8 cellular contexts compared by ENCODE assay signal in genomic region chr15:56428821-56429458, GRCh38. TPM values are rescaled to one million over a fixed set of nuclear protein-coding genes. Genes with fewer than 3 reads are reported as not detected.
DNase-seq lines count a peak whose midpoint lies in the region; ATAC-seq, FAIRE-seq and TF ChIP-seq lines count a peak whose summit lies in the region.

No MANE protein-coding gene starts in this region.

- H3K4me3 ChIP-seq in HCT116 (replicated peaks in 1 of 2; ENCODE audit: low read depth in 1 of 2, low read length in 2 of 2) = no peak overlapping the region

- FAIRE-seq in D721Med (lab: Jason Lieb, UNC) = peak; percentile 91

- POLR2A ChIA-PET in HCT116 (lab: Charles Lee) = no interaction called here

- CTCF ChIA-PET in HCT116 (lab: Charles Lee) = interaction anchor here (0.9 to 4.2 kb wide), 4 partner anchors 134 to 183 kb away, joined by 3 to 54 read pairs (median 4); no protein-coding TSS in a partner anchor

- RAD21 ChIA-PET in HCT116 (lab: Charles Lee; ENCODE audit: low non-redundant PET in 1 of 2, low total read pairs in 2 of 2, uncharacterized antibody in 2 of 2, unreplicated experiment in 2 of 2) = no interaction called here

- DNase-seq in D721Med (ENCODE audit: insufficient read length, low spot score) (no peak), HCT116 (ENCODE audit: low read depth, low spot score) (peak; percentile 10), NCI-H446 (lab: John Stamatoyannopoulos, UW) (peak; percentile 3 to 16), dedifferentiated amniotic fluid mesenchymal stem cell (ENCODE audit: extremely low spot score) (peak; percentile 55), anterior cingulate cortex (lab: John Stamatoyannopoulos, UW) (no peak)
- no peak for DNase-seq in effector memory CD8-positive, alpha-beta T cell

- no peak overlapping the region for H3K27ac Mint-ChIP-seq in nephron
- H3K27ac Mint-ChIP-seq in effector memory CD8-positive, alpha-beta T cell = no peak overlapping the region

- H3K4me3 Mint-ChIP-seq in nephron = no peak overlapping the region
- no peak overlapping the region for H3K4me3 Mint-ChIP-seq in effector memory CD8-positive, alpha-beta T cell

- H3K9me3 Mint-ChIP-seq in nephron = peaks cover 9% of the 10 kb centered on the region
- peaks cover 0 to 2% of the 10 kb centered on the region in 2 donors for H3K9me3 Mint-ChIP-seq in effector memory CD8-positive, alpha-beta T cell

- H3K9ac ChIP-seq in HCT116 (ENCODE audit: low read length) = no peak overlapping the region

- BruUV-seq in HCT116 (replicated peaks; lab: Mats Ljungman, UMichigan) = no TSS peak

- H3K9me2 ChIP-seq in HCT116 (ENCODE audit: insufficient read depth) = no peaks in the 10 kb centered on the region

- ATAC-seq in HCT116 (peak; percentile 44; the same call in 1 of the 2 replicates), GM18519 (IDR thresholded peaks at IDR 0.05; ENCODE audit: low FRiP score, unreplicated experiment) (no peak)
- no peak for ATAC-seq in effector memory CD8-positive, alpha-beta T cell (replicated peaks)

- H4K20me1 ChIP-seq in HCT116 (ENCODE audit: insufficient read depth) = no peaks in the 10 kb centered on the region

- intact Hi-C loops in HCT116 (cut with micrococcal nuclease) = loop anchor here (1.0 to 5.0 kb wide), 2 partner anchors 180 to 782 kb away; no protein-coding TSS in a partner anchor

- no peaks in the 10 kb centered on the region for H3K27me3 Mint-ChIP-seq in nephron (ENCODE audit: low read depth)
- peaks cover 5 to 19% of the 10 kb centered on the region in 2 donors for H3K27me3 Mint-ChIP-seq in effector memory CD8-positive, alpha-beta T cell

- H3K4me2 ChIP-seq in HCT116 (ENCODE audit: low read length) = no peak overlapping the region

- no peaks in the 10 kb centered on the region for H3K36me3 ChIP-seq in HCT116 (ENCODE audit: control insufficient read depth in 1 of 2, insufficient read depth in 2 of 2, low read length in 2 of 2)

- no peaks in the 10 kb centered on the region for H3K27me3 ChIP-seq in HCT116 (ENCODE audit: insufficient read depth, low read length)

- TF ChIP-seq RAD21 in HCT116 (IDR thresholded peaks at IDR 0.05; ENCODE audit: low read depth) = peak; percentile 73

- no peaks in the 10 kb centered on the region for H3K9me3 ChIP-seq in HCT116 (ENCODE audit: control insufficient read depth in 1 of 2, insufficient read depth in 1 of 2, low read depth in 1 of 2, low read length in 2 of 2)

- H3K36me3 Mint-ChIP-seq in nephron (ENCODE audit: low read depth) = peaks cover 40% of the 10 kb centered on the region
- H3K36me3 Mint-ChIP-seq in effector memory CD8-positive, alpha-beta T cell (ENCODE audit: insufficient read depth) = no peaks in the 10 kb centered on the region

- no peak for TF ChIP-seq POLR2A in HCT116 (IDR thresholded peaks at IDR 0.05; ENCODE audit: borderline replicate concordance, extremely low read depth, insufficient read depth, insufficient read length)

- no peaks in the 10 kb centered on the region for H3K79me2 ChIP-seq in HCT116 (ENCODE audit: insufficient read depth, low read length)

- H2AFZ ChIP-seq in HCT116 (ENCODE audit: low read depth, low read length, poor library complexity, severe bottlenecking) = no peak overlapping the region

- no peak overlapping the region for H3K27ac ChIP-seq in HCT116 (ENCODE audit: low read depth, low read length)

- TF ChIP-seq CTCF in D721Med (IDR thresholded peaks at IDR 0.05; ENCODE audit: insufficient read depth, missing control alignments) = peak; percentile 69
- peak; percentile 33 to 72 (median 66); a peak in 5 of 6 replicates for TF ChIP-seq CTCF in HCT116 (IDR thresholded peaks at IDR 0.05 in 2 of 3, conservative IDR thresholded peaks at IDR 0.05 in 1 of 3; ENCODE audit: borderline replicate concordance in 1 of 3, insufficient read depth in 1 of 3, low read depth in 2 of 3, low read length in 2 of 3)
- TF ChIP-seq CTCF in nephron (IDR thresholded peaks at IDR 0.05; ENCODE audit: unreplicated experiment in 3 of 3) = peak; percentile 42 to 70 (median 63)

- no peaks in the 10 kb centered on the region for H3K4me1 Mint-ChIP-seq in nephron
- H3K4me1 Mint-ChIP-seq in effector memory CD8-positive, alpha-beta T cell (ENCODE audit: low read depth in 2 of 2) = no peaks in the 10 kb centered on the region

- H3K4me1 ChIP-seq in HCT116 (ENCODE audit: control insufficient read depth in 1 of 2, insufficient read depth in 2 of 2, low read length in 2 of 2) = no peaks in the 10 kb centered on the region

TF ChIP-seq in HCT116, 20 proteins besides CTCF, POLR2A, EP300 and RAD21:
- no peak for TF ChIP-seq FOSL1 (IDR thresholded peaks at IDR 0.05; ENCODE audit: low read depth)
- no peak for TF ChIP-seq TCF7L2 (IDR thresholded peaks at IDR 0.05; ENCODE audit: borderline replicate concordance, extremely low read depth, insufficient read depth, insufficient read length)
- TF ChIP-seq YY1 (IDR thresholded peaks at IDR 0.05; ENCODE audit: extremely low read depth, insufficient replicate concordance, low read depth, low read length) = no peak
- TF ChIP-seq EGR1 (IDR thresholded peaks at IDR 0.05; ENCODE audit: low read depth) = no peak
- no peak for TF ChIP-seq CBX3 (IDR thresholded peaks at IDR 0.05; ENCODE audit: low read depth)

RNA-seq across cellular contexts. Expression of gene MNS1, which starts 36.0 kb away (rescaled TPM):
- 1.9 TPM for total RNA-seq in HCT116 (2021; ENCODE audit: unreplicated experiment)
- polyA plus RNA-seq in HCT116 (2012) = 0.49 and 1.1 TPM in 2 replicates

Comparison
In these comparisons a context has a peak if more than half of its experiments do, and no peak if none do; other contexts are left out.
1. DNase-seq: peak in HCT116 (single experiment), NCI-H446 (2 of 2) and dedifferentiated amniotic fluid mesenchymal stem cell (single experiment); none in D721Med (single experiment), effector memory CD8-positive, alpha-beta T cell (0 of 3) and anterior cingulate cortex (0 of 58).
2. Peak in every context shown above with its lines, with median percentiles within 50 percentile points of each other: CTCF ChIP-seq.